8 cellular contexts compared by ENCODE assay signal in genomic region chr18:39571511-39571910, GRCh38.
DNase-seq lines count a peak whose midpoint lies in the region; ATAC-seq and TF ChIP-seq lines count a peak whose summit lies in the region.

No MANE protein-coding gene starts in this region.

- no peak overlapping the region for H3K27ac ChIP-seq in HCT116 (ENCODE audit: low read depth, low read length)
- no peak overlapping the region for H3K27ac ChIP-seq in adrenal gland
- no peak overlapping the region for H3K27ac ChIP-seq in RWPE1

- intact Hi-C loops in HCT116 (cut with micrococcal nuclease) = no loop called here
- intact Hi-C loops in adrenal gland (cut with DNase I) = loop anchor here in 1 of 2 donors (10.0 kb wide), 2 partner anchors 1447 to 1797 kb away; no protein-coding TSS in a partner anchor

- H3K79me2 ChIP-seq in HCT116 (ENCODE audit: insufficient read depth, low read length) = no peaks in the 10 kb centered on the region

- TF ChIP-seq CTCF in HCT116 (IDR thresholded peaks at IDR 0.05 in 2 of 3, conservative IDR thresholded peaks at IDR 0.05 in 1 of 3; ENCODE audit: borderline replicate concordance in 1 of 3, insufficient read depth in 1 of 3, low read depth in 2 of 3, low read length in 2 of 3) = peak; percentile 8 to 35 (median 28); a peak in 2 of 6 replicates
- peak in 5 of 6 experiments; percentile 22 to 61 (median 47) for TF ChIP-seq CTCF in adrenal gland (IDR thresholded peaks at IDR 0.05)
- no peak for TF ChIP-seq CTCF in RWPE1 (conservative IDR thresholded peaks at IDR 0.05; ENCODE audit: low read depth)

- ATAC-seq in HCT116 = no peak
- peak; percentile 62 for ATAC-seq in left lobe of liver

- POLR2A ChIA-PET in HCT116 (lab: Charles Lee) = no interaction called here
- POLR2A ChIA-PET in RWPE1 (lab: Yijun Ruan, JAX; ENCODE audit: low non-redundant PET) = no interaction called here

- CTCF ChIA-PET in HCT116 (lab: Charles Lee) (no interaction called here), RWPE1 (lab: Yijun Ruan, JAX) (no interaction called here)

- H3K9ac ChIP-seq in HCT116 (ENCODE audit: low read length) = no peak overlapping the region

- peak; percentile 41; the same call in 1 of the 2 replicates for TF ChIP-seq RAD21 in HCT116 (IDR thresholded peaks at IDR 0.05; ENCODE audit: low read depth)

- peak; percentile 29 for DNase-seq in CD1c-positive myeloid dendritic cell (ENCODE audit: extremely low spot score)
- DNase-seq in HCT116 (ENCODE audit: low read depth, low spot score) = no peak
- DNase-seq in adrenal gland = peak in 3 of 7 donors; percentile 2 to 23 (median 18)
- DNase-seq in left lobe of liver (ENCODE audit: low spot score) = no peak
- DNase-seq in H4 (ENCODE audit: low spot score) = no peak
- DNase-seq in NCI-H1436 (lab: John Stamatoyannopoulos, UW) = no peak
- no peak for DNase-seq in RWPE1 (ENCODE audit: low spot score)
- no peak for DNase-seq in islet precursor cell

- H3K4me1 ChIP-seq in HCT116 (ENCODE audit: control insufficient read depth in 1 of 2, insufficient read depth in 2 of 2, low read length in 2 of 2) (no peaks in the 10 kb centered on the region), adrenal gland (replicated peaks in 1 of 2) (no peaks in the 10 kb centered on the region)

- RAD21 ChIA-PET in HCT116 (lab: Charles Lee; ENCODE audit: low non-redundant PET in 1 of 2, low total read pairs in 2 of 2, uncharacterized antibody in 2 of 2, unreplicated experiment in 2 of 2) = no interaction called here

- TF ChIP-seq POLR2A in HCT116 (IDR thresholded peaks at IDR 0.05; ENCODE audit: borderline replicate concordance, extremely low read depth, insufficient read depth, insufficient read length) = no peak
- TF ChIP-seq POLR2A in adrenal gland (IDR thresholded peaks at IDR 0.05) = no peak

- H3K27me3 ChIP-seq in HCT116 (ENCODE audit: insufficient read depth, low read length) = no peaks in the 10 kb centered on the region
- H3K27me3 ChIP-seq in adrenal gland = no peaks in the 10 kb centered on the region

- WGBS in adrenal gland, 4 donors = 57 to 71% (median 70%) methylated on average over 5 of the region's 5 CpGs

- H3K9me3 ChIP-seq in HCT116 (ENCODE audit: control insufficient read depth in 1 of 2, insufficient read depth in 1 of 2, low read depth in 1 of 2, low read length in 2 of 2) (no peaks in the 10 kb centered on the region), adrenal gland (replicated peaks in 1 of 3) (no peaks in the 10 kb centered on the region)

- no peaks in the 10 kb centered on the region for H3K36me3 ChIP-seq in HCT116 (ENCODE audit: control insufficient read depth in 1 of 2, insufficient read depth in 2 of 2, low read length in 2 of 2)
- H3K36me3 ChIP-seq in adrenal gland (replicated peaks in 1 of 2) = no peaks in the 10 kb centered on the region

- no peaks in the 10 kb centered on the region for H4K20me1 ChIP-seq in HCT116 (ENCODE audit: insufficient read depth)

- H3K9me2 ChIP-seq in HCT116 (ENCODE audit: insufficient read depth) = no peaks in the 10 kb centered on the region

- H2AFZ ChIP-seq in HCT116 (ENCODE audit: low read depth, low read length, poor library complexity, severe bottlenecking) = no peak overlapping the region

- no TSS peak for BruUV-seq in HCT116 (replicated peaks; lab: Mats Ljungman, UMichigan)

- H3K4me2 ChIP-seq in HCT116 (ENCODE audit: low read length) = no peak overlapping the region

- H3K4me3 ChIP-seq in HCT116 (replicated peaks in 1 of 2; ENCODE audit: low read depth in 1 of 2, low read length in 2 of 2) (no peak overlapping the region), adrenal gland (no peak overlapping the region)

TF ChIP-seq in HCT116, 20 proteins besides CTCF, POLR2A, EP300 and RAD21:
- TF ChIP-seq EZH2phosphoT487 (IDR thresholded peaks at IDR 0.05; ENCODE audit: borderline replicate concordance) (no peak), ZFX (IDR thresholded peaks at IDR 0.05) (no peak), CBX3 (IDR thresholded peaks at IDR 0.05; ENCODE audit: low read depth) (no peak), FOSL1 (IDR thresholded peaks at IDR 0.05; ENCODE audit: low read depth) (no peak), SRF (IDR thresholded peaks at IDR 0.05; ENCODE audit: low read depth) (no peak), YY1 (IDR thresholded peaks at IDR 0.05; ENCODE audit: extremely low read depth, insufficient replicate concordance, low read depth, low read length) (no peak), EZH2 (IDR thresholded peaks at IDR 0.05) (no peak), REST (IDR thresholded peaks at IDR 0.05; ENCODE audit: low read depth) (no peak), MAX (IDR thresholded peaks at IDR 0.05) (no peak), ELF1 (IDR thresholded peaks at IDR 0.05; ENCODE audit: borderline replicate concordance, low read depth) (no peak), EGR1 (IDR thresholded peaks at IDR 0.05; ENCODE audit: low read depth) (no peak), ZBTB33 (IDR thresholded peaks at IDR 0.05; ENCODE audit: extremely low read depth, insufficient replicate concordance, low read length) (no peak), SP1 (IDR thresholded peaks at IDR 0.05; ENCODE audit: low read depth) (no peak)
